ENCODE assay signal across 8 cellular contexts in the genomic region with DNA sequence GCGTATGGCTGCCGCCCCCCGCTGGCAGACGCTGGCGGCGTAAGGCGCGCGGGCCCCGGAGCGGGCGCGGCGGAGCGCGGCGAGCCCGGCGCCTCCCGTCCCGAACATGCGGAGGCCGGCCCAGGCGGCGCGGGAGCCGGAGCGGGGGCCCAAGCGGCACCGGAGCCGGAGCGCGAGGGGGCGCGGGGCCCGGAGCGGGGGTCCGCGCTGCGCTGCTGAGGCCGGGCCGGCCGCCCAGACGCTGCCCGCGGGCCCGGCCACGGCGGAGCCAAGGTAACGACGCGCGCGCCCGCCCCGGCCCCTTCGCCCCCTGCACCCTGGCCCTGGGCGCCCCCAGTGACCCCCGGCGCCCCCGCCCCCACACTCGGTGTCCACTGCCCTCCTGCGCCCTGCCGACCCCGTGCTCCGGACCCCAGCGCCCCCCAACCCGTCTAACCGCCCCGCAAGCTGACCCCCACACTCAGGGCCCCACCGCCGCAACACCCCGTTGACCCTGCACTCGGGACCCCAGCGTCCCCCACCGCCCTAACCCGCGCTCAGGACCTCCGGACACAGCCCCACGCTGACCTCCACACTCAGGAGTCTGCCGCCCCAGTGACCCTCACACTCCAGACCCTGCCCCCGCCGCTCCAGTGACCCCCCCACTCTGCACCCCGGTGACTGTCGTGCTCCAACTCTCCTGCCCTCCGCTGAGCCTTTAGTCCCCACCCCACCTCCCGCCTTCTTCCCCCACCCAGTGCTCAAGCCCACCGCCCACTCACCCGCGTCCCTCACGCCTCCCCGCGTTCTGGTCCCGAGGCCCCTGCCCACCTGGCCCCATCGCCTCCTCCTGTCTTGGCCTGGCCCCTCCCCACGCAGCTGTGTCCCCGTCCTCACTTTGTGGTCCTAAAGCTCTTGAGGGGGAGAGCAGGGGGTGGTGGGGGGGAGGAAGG. TPM values are rescaled to one million over a fixed set of nuclear protein-coding genes. Genes with fewer than 3 reads are reported as not detected.
DNase-seq lines count a peak whose midpoint lies in the region; ATAC-seq and TF ChIP-seq lines count a peak whose summit lies in the region.

CSNK1G2 (plus strand) TSS at position 27 of the 932 bp plus-strand sequence. CDS start 28,601 bp downstream, outside the sequence.

- no peaks in the 10 kb centered on the region for H3K36me3 ChIP-seq in psoas muscle (ENCODE audit: insufficient read depth in 1 of 2, low read depth in 1 of 2)

- 0 to 1% (median 0%) methylated on average over 32 to 97 of the region's 97 CpGs for WGBS in psoas muscle, 3 donors

- H3K27ac ChIP-seq in psoas muscle, result peak within 1 kb of the TSS; percentile 95

- ATAC-seq in HG03095 (IDR thresholded peaks at IDR 0.05; ENCODE audit: unreplicated experiment) (peak; percentile 37), Right ventricle myocardium inferior (no peak), psoas muscle (peak in 1 of 4 donors; percentile 7), GM21390 (IDR thresholded peaks at IDR 0.05; ENCODE audit: unreplicated experiment) (no peak), GM21423 (IDR thresholded peaks at IDR 0.05; ENCODE audit: unreplicated experiment) (no peak)

- peaks cover 15% of the 10 kb centered on the region for H3K4me1 ChIP-seq in psoas muscle

- no peaks in the 10 kb centered on the region for H3K9me3 ChIP-seq in psoas muscle

- H3K27me3 ChIP-seq in psoas muscle (ENCODE audit: insufficient read depth in 3 of 3, low read length in 2 of 3), result no peaks in the 10 kb centered on the region

- peak within 1 kb of the TSS; percentile 84 for H3K4me3 ChIP-seq in GM12864 (ENCODE audit: low read depth, low read length)
- H3K4me3 ChIP-seq in psoas muscle, result peak within 1 kb of the TSS; percentile 76

- TF ChIP-seq CTCF in GM12864 (IDR thresholded peaks at IDR 0.05; ENCODE audit: low read depth, low read length, missing control alignments), result peak; percentile 20
- peak; percentile 30 for TF ChIP-seq CTCF in psoas muscle (IDR thresholded peaks at IDR 0.05)

- intact Hi-C loops in Right ventricle myocardium inferior (cut with DNase I) (no loop called here), psoas muscle (cut with DNase I) (no loop called here)

- no peak for DNase-seq in GM12864 (ENCODE audit: low read depth)
- peak; percentile 25 for DNase-seq in activated T-cell treated with anti-CD3 and anti-CD28 coated beads for 4 hours
- DNase-seq in Right ventricle myocardium inferior (ENCODE audit: missing footprints), result no peak
- DNase-seq in psoas muscle, result peak in 1 of 2 donors; percentile 39
- no peak for DNase-seq in KBM-7

- in situ Hi-C loops in KBM-7 (cut with MboI; ENCODE audit: low pct_unique_long_range_greater_than_20kb, low sequenced_read_pairs), result no loop called here

RNA-seq across cellular contexts. Expression of gene CSNK1G2, which starts in this region (rescaled TPM):
- total RNA-seq in Right ventricle myocardium inferior (23.6 TPM), psoas muscle (10 to 100 TPM; 22.3 to 34.1 (median 33.0) TPM)
- polyA plus RNA-seq in psoas muscle, result 10 to 100 TPM; 25.3 to 49.8 (median 34.2) TPM
